Comparison of ENCODE assay signal across 8 cellular contexts in the genomic region with DNA sequence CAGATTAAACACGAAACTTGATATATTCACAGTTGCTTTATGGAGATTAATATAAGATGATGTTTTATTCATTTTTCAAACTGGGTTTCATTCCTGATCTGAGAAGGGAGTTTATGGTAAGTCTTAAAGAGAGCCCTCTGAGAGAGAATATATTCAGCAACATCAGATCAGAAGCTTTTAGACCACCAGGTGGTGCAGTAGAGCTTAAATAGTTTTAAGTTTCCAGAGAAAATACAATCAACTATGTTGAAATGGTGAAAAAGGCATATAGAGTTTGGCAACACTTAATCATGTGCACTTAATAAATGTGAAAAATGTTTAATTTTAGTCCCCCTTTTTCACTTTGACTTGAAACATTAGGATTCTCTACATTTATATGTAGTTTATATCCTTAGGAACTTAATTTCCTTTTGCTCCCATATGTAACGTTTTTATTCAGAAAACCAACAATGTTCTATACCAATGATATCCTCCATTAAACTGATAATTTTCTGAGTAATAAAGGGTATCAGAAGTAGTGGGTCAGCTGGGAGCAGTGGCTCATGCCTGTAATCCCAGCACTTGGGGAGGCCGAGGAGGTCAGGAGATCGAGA.
DNase-seq lines count a peak whose midpoint lies in the region; ATAC-seq and TF ChIP-seq lines count a peak whose summit lies in the region.

No MANE protein-coding gene starts in this region.

- peaks cover 9% of the 10 kb centered on the region for H3K4me1 ChIP-seq in Karpas-422 (ENCODE audit: low read length)
- H3K4me1 ChIP-seq in PC-9 (replicated peaks; ENCODE audit: insufficient read depth): no peaks in the 10 kb centered on the region
- no peaks in the 10 kb centered on the region for H3K4me1 ChIP-seq in left lung

- DNase-seq in stimulated activated CD4-positive, alpha-beta T cell treated with anti-CD3 and anti-CD28 coated beads, Interleukin-12 subunit alpha, Interleukin-12 subunit beta, amount 100 ng/mL, for 48 hours (ENCODE audit: low read depth in 2 of 3, low spot score in 1 of 3): peak in 2 of 3 donors; percentile 28 to 81
- no peak for DNase-seq in stimulated activated CD4-positive, alpha-beta T cell treated with anti-CD3 and anti-CD28 coated beads, Interleukin-12 subunit alpha, Interleukin-12 subunit beta, amount 100 ng/mL, for 4 hours
- peak; percentile 87 for DNase-seq in Karpas-422
- DNase-seq in PC-9: peak in 1 of 2 experiments; percentile 62
- DNase-seq in MCF 10A (ENCODE audit: unreplicated experiment): peak; percentile 73
- DNase-seq in left lung: no peak
- DNase-seq in type B pancreatic cell (ENCODE audit: extremely low spot score, unreplicated experiment): no peak

- H3K9me3 ChIP-seq in Karpas-422 (ENCODE audit: low read length) (no peaks in the 10 kb centered on the region), PC-9 (ENCODE audit: insufficient read depth, low read depth) (no peaks in the 10 kb centered on the region), left lung (no peaks in the 10 kb centered on the region)

- TF ChIP-seq CTCF in PC-9 (conservative IDR thresholded peaks at IDR 0.05) (peak; percentile 85), MCF 10A (IDR thresholded peaks at IDR 0.05; ENCODE audit: unreplicated experiment) (peak; percentile 68), left lung (IDR thresholded peaks at IDR 0.05) (peak; percentile 63 to 64), type B pancreatic cell (conservative IDR thresholded peaks at IDR 0.05) (peak; percentile 91)

- intact Hi-C loops in PC-9 (cut with micrococcal nuclease; ENCODE audit: unreplicated experiment) (loop anchor here (1.0 to 10.0 kb wide), 3 partner anchors 71 to 1023 kb away; no protein-coding TSS in a partner anchor), MCF 10A (cut with micrococcal nuclease) (loop anchor here (1.0 to 5.0 kb wide), 3 partner anchors 71 to 135 kb away; a partner anchor contains a TSS), left lung (cut with DNase I) (loop anchor here in 1 of 2 donors (10.0 kb wide), 1 partner anchor 253 kb away; no protein-coding TSS in a partner anchor)

- H3K27ac Mint-ChIP-seq in MCF 10A (ENCODE audit: low read depth, unreplicated experiment) (no peak overlapping the region), type B pancreatic cell (no peak overlapping the region)

- BruUV-seq in PC-9 (replicated peaks; lab: Mats Ljungman, UMichigan) (no TSS peak), MCF 10A (replicated peaks; lab: Mats Ljungman, UMichigan) (no TSS peak)

- H3F3A ChIP-seq in PC-9 (ENCODE audit: insufficient read depth, low read depth): no peaks in the 10 kb centered on the region

- no peak overlapping the region for H3K9ac ChIP-seq in Karpas-422 (ENCODE audit: low read length)

- H3K79me2 ChIP-seq in Karpas-422 (ENCODE audit: low read length) (no peaks in the 10 kb centered on the region), PC-9 (ENCODE audit: low read depth) (no peaks in the 10 kb centered on the region)

- H3K27ac ChIP-seq in Karpas-422 (ENCODE audit: low read length): no peak overlapping the region
- H3K27ac ChIP-seq in PC-9: no peak overlapping the region
- H3K27ac ChIP-seq in left lung: no peak overlapping the region

- H3K36me3 ChIP-seq in Karpas-422 (ENCODE audit: insufficient read depth, low read length) (no peaks in the 10 kb centered on the region), PC-9 (ENCODE audit: low read depth) (no peaks in the 10 kb centered on the region), left lung (no peaks in the 10 kb centered on the region)

- POLR2A ChIA-PET in PC-9 (lab: Charles Lee; ENCODE audit: unreplicated experiment): interaction anchor here (0.6 kb wide), 1 partner anchor 100 kb away, joined by 3 read pairs; no protein-coding TSS in a partner anchor
- POLR2A ChIA-PET in MCF 10A (lab: Yijun Ruan, JAX): interaction anchor here (0.6 to 2.0 kb wide), 4 partner anchors 68 to 251 kb away, joined by 3 to 15 read pairs (median 4); no protein-coding TSS in a partner anchor

- H2AFZ ChIP-seq in Karpas-422 (ENCODE audit: low read length): no peak overlapping the region
- H2AFZ ChIP-seq in PC-9: no peak overlapping the region

- H3K27me3 Mint-ChIP-seq in MCF 10A (ENCODE audit: insufficient read depth, unreplicated experiment) (no peaks in the 10 kb centered on the region), type B pancreatic cell (no peaks in the 10 kb centered on the region)

- H3K4me3 Mint-ChIP-seq in MCF 10A (ENCODE audit: unreplicated experiment) (no peak overlapping the region), type B pancreatic cell (no peak overlapping the region)

- H3K9me2 ChIP-seq in Karpas-422 (replicated peaks; ENCODE audit: insufficient read depth, low read length) (no peaks in the 10 kb centered on the region), PC-9 (ENCODE audit: insufficient read depth) (no peaks in the 10 kb centered on the region)

- no peak overlapping the region for H3K4me3 ChIP-seq in Karpas-422 (ENCODE audit: low read length)
- no peak overlapping the region for H3K4me3 ChIP-seq in PC-9
- H3K4me3 ChIP-seq in left lung: no peak overlapping the region

- H3K4me1 Mint-ChIP-seq in MCF 10A (ENCODE audit: insufficient read depth, unreplicated experiment) (peaks cover 14% of the 10 kb centered on the region), type B pancreatic cell (ENCODE audit: unreplicated experiment) (peaks cover 13% of the 10 kb centered on the region)

- ATAC-seq in left lung: peak; percentile 77
- ATAC-seq in HG02588 (IDR thresholded peaks at IDR 0.05; ENCODE audit: unreplicated experiment): no peak

- H3K4me2 ChIP-seq in Karpas-422 (ENCODE audit: low read depth, low read length, poor library complexity, severe bottlenecking) (no peak overlapping the region), PC-9 (no peak overlapping the region)

- H3K9me3 Mint-ChIP-seq in MCF 10A (ENCODE audit: unreplicated experiment) (no peaks in the 10 kb centered on the region), type B pancreatic cell (no peaks in the 10 kb centered on the region)

- H3K27me3 ChIP-seq in Karpas-422 (ENCODE audit: low read length): no peaks in the 10 kb centered on the region
- H3K27me3 ChIP-seq in PC-9 (ENCODE audit: insufficient read depth, low read depth): no peaks in the 10 kb centered on the region
- H3K27me3 ChIP-seq in left lung: no peaks in the 10 kb centered on the region

- H4K20me1 ChIP-seq in Karpas-422 (ENCODE audit: insufficient read depth, low read depth, low read length): no peaks in the 10 kb centered on the region
- no peaks in the 10 kb centered on the region for H4K20me1 ChIP-seq in PC-9 (ENCODE audit: insufficient read depth)

- CTCF ChIA-PET in PC-9 (lab: Charles Lee): interaction anchor here (1.0 kb wide), 2 partner anchors 24 to 71 kb away, joined by 3 to 13 read pairs; no protein-coding TSS in a partner anchor
- CTCF ChIA-PET in MCF 10A (lab: Yijun Ruan, JAX): interaction anchor here (0.6 to 5.0 kb wide), 23 partner anchors 10 to 349 kb away, joined by 3 to 61 read pairs (median 4); a partner anchor contains a TSS

- H3K36me3 Mint-ChIP-seq in MCF 10A (ENCODE audit: insufficient read depth, unreplicated experiment) (no peaks in the 10 kb centered on the region), type B pancreatic cell (peaks cover under 1% of the 10 kb centered on the region)

Comparison
In these comparisons a context has a peak if more than half of its experiments do, and no peak if none do; other contexts are left out.
1. DNase-seq: peak in stimulated activated CD4-positive, alpha-beta T cell treated with anti-CD3 and anti-CD28 coated beads, Interleukin-12 subunit alpha, Interleukin-12 subunit beta, amount 100 ng/mL, for 48 hours (2 of 3), Karpas-422 (single experiment) and MCF 10A (single experiment); none in stimulated activated CD4-positive, alpha-beta T cell treated with anti-CD3 and anti-CD28 coated beads, Interleukin-12 subunit alpha, Interleukin-12 subunit beta, amount 100 ng/mL, for 4 hours (single experiment), left lung (0 of 2) and type B pancreatic cell (single experiment).
2. Peak in every context shown above with its lines, with median percentiles within 50 percentile points of each other: CTCF ChIP-seq.